12 cellular contexts compared by ENCODE assay signal in genomic region chr11:116981216-116981887, GRCh38.
DNase-seq lines count a peak whose midpoint lies in the region; TF ChIP-seq lines count a peak whose summit lies in the region.
"Had no signal": no experiment of that assay in that cellular context is flagged by ENCODE, and none has a peak within 500 bp of the region (broad histone marks: within the 10 kb centered on the region; RNA-seq: fewer than 3 reads in every experiment).

No MANE protein-coding gene starts in this region.

- H3K27ac ChIP-seq in neutrophil = peak overlapping the region; percentile 93

- peaks cover 75 to 85% of the 10 kb centered on the region in 2 experiments for H3K4me1 ChIP-seq in neutrophil (ENCODE audit: control insufficient read depth in 1 of 2, insufficient read depth in 1 of 2, low read depth in 1 of 2, low read length in 1 of 2)

- H3K36me3 ChIP-seq in neutrophil = no peaks in the 10 kb centered on the region

- peaks cover 48% of the 10 kb centered on the region for H3K4me1 Mint-ChIP-seq in activated naive CD8-positive, alpha-beta T cell treated with anti-CD3 and anti-CD28 coated beads for 36 hours

- peak overlapping the region; percentile 80 for H3K27ac Mint-ChIP-seq in activated naive CD8-positive, alpha-beta T cell treated with anti-CD3 and anti-CD28 coated beads for 36 hours

- no peaks in the 10 kb centered on the region for H3K9me3 ChIP-seq in neutrophil

- no peaks in the 10 kb centered on the region for H3K27me3 Mint-ChIP-seq in activated naive CD8-positive, alpha-beta T cell treated with anti-CD3 and anti-CD28 coated beads for 36 hours

- no peak for TF ChIP-seq CTCF in neutrophil (IDR thresholded peaks at IDR 0.05)

- no peak overlapping the region for H3K4me3 Mint-ChIP-seq in activated naive CD8-positive, alpha-beta T cell treated with anti-CD3 and anti-CD28 coated beads for 36 hours

- H3K36me3 Mint-ChIP-seq in activated naive CD8-positive, alpha-beta T cell treated with anti-CD3 and anti-CD28 coated beads for 36 hours = peaks cover 5% of the 10 kb centered on the region

- H3K4me3 ChIP-seq in neutrophil (ENCODE audit: low read depth in 1 of 2, low read length in 1 of 2) = peak overlapping the region; percentile 16 to 45

- no peaks in the 10 kb centered on the region for H3K27me3 ChIP-seq in neutrophil

- peak; percentile 15 for DNase-seq in EL
- DNase-seq in NOMO-1 (lab: John Stamatoyannopoulos, UW; ENCODE audit: unreplicated experiment in 2 of 2) = peak; percentile 75 to 88
- no peak for DNase-seq in activated naive CD8-positive, alpha-beta T cell treated with anti-CD3 and anti-CD28 coated beads for 36 hours
- no peak for DNase-seq in activated CD8-positive, alpha-beta memory T cell treated with anti-CD3 and anti-CD28 coated beads, Interleukin-2, amount 50 U/mL, for 4 hours
- no peak for DNase-seq in NCI-H2107 (lab: John Stamatoyannopoulos, UW)
- no peak for DNase-seq in NCI-H2171 treated with DMSO at 0.1 percent for 48 hours (lab: John Stamatoyannopoulos, UW)
- no peak for DNase-seq in NCI-H345 (lab: John Stamatoyannopoulos, UW)
- DNase-seq: DMS79, IMR-90, occipital lobe, SHP77 treated with DMSO at 0.1 percent for 48 hours had no signal

- no peaks in the 10 kb centered on the region for H3K9me3 Mint-ChIP-seq in activated naive CD8-positive, alpha-beta T cell treated with anti-CD3 and anti-CD28 coated beads for 36 hours

Comparison
In these comparisons a context has a peak if more than half of its experiments do, and no peak if none do; other contexts are left out.
1. DNase-seq: peak in EL (single experiment) and NOMO-1 (2 of 2); none in activated naive CD8-positive, alpha-beta T cell treated with anti-CD3 and anti-CD28 coated beads for 36 hours (single experiment), activated CD8-positive, alpha-beta memory T cell treated with anti-CD3 and anti-CD28 coated beads, Interleukin-2, amount 50 U/mL, for 4 hours (single experiment), NCI-H2107 (single experiment), NCI-H2171 treated with DMSO at 0.1 percent for 48 hours (single experiment) and NCI-H345 (single experiment).